ENCODE assay signal across 17 cellular contexts in genomic region chr10:99461230-99461629, GRCh38. TPM values are rescaled to one million over a fixed set of nuclear protein-coding genes. Genes with fewer than 3 reads are reported as not detected.
DNase-seq lines count a peak whose midpoint lies in the region; ATAC-seq and TF ChIP-seq lines count a peak whose summit lies in the region.
"Had no signal": no experiment of that assay in that cellular context is flagged by ENCODE, and none has a peak within 500 bp of the region (broad histone marks: within the 10 kb centered on the region; RNA-seq: fewer than 3 reads in every experiment).

No MANE protein-coding gene starts in this region.

- no peak for TF ChIP-seq EP300 in gastroesophageal sphincter (IDR thresholded peaks at IDR 0.05)

- WGBS in gastroesophageal sphincter (ENCODE audit: low coverage in 1 of 2), 2 donors, result 100% methylated on average over 1 of the region's 2 CpGs

- in situ Hi-C loops in astrocyte of the spinal cord (cut with HindIII; ENCODE audit: low sequenced_read_pairs), result no loop called here

- no peak for ATAC-seq in HG02885 (IDR thresholded peaks at IDR 0.05; ENCODE audit: poor library complexity, unreplicated experiment)
- no peak for ATAC-seq in gastroesophageal sphincter
- ATAC-seq: activated CD4-positive, alpha-beta T cell treated with anti-CD3 and anti-CD28 coated beads for 36 hours had no signal

- H3K36me3 ChIP-seq in kidney epithelial cell (ENCODE audit: control insufficient read depth, insufficient read depth, low read length) (no peaks in the 10 kb centered on the region), gastroesophageal sphincter (no peaks in the 10 kb centered on the region)
- H3K36me3 ChIP-seq: BLaER1, right atrium auricular region had no signal

- H3K27ac ChIP-seq in gastroesophageal sphincter, result no peak overlapping the region
- H3K27ac ChIP-seq: BLaER1, right atrium auricular region, testis had no signal

- H3K4me3 ChIP-seq in astrocyte of the spinal cord (ENCODE audit: low read depth, low read length) (no peak overlapping the region), kidney epithelial cell (ENCODE audit: low read depth, low read length) (no peak overlapping the region), gastroesophageal sphincter (no peak overlapping the region)
- H3K4me3 ChIP-seq: BLaER1, right atrium auricular region, testis had no signal

- H3K9me3 ChIP-seq in gastroesophageal sphincter, result no peaks in the 10 kb centered on the region
- H3K9me3 ChIP-seq: BLaER1, right atrium auricular region, testis had no signal

- TF ChIP-seq CTCF in astrocyte of the spinal cord (IDR thresholded peaks at IDR 0.05; ENCODE audit: low read depth, low read length) (no peak), kidney epithelial cell (IDR thresholded peaks at IDR 0.05; ENCODE audit: insufficient read depth, low read length, poor library complexity, severe bottlenecking) (no peak), gastroesophageal sphincter (IDR thresholded peaks at IDR 0.05) (no peak)

- no peak for TF ChIP-seq POLR2A in gastroesophageal sphincter (IDR thresholded peaks at IDR 0.05)

- H3K27me3 ChIP-seq in kidney epithelial cell (ENCODE audit: control insufficient read depth, insufficient read depth, low read length) (no peaks in the 10 kb centered on the region), gastroesophageal sphincter (peaks cover 65% of the 10 kb centered on the region)
- H3K27me3 ChIP-seq: BLaER1, right atrium auricular region, testis had no signal

- H3K4me1 ChIP-seq in gastroesophageal sphincter, result no peaks in the 10 kb centered on the region
- H3K4me1 ChIP-seq: BLaER1, right atrium auricular region, testis had no signal

- peak; percentile 58 for DNase-seq in EH (ENCODE audit: low read depth)
- peak; percentile 2 for DNase-seq in HS-5 (ENCODE audit: low read depth)
- peak; percentile 7 for DNase-seq in astrocyte of the spinal cord (ENCODE audit: low read depth, low spot score)
- peak; percentile 5 for DNase-seq in kidney epithelial cell (ENCODE audit: low read depth)
- DNase-seq in activated CD8-positive, alpha-beta memory T cell treated with anti-CD3 and anti-CD28 coated beads, Interleukin-2, amount 50 U/mL, for 48 hours, result no peak
- DNase-seq in DMS114 treated with DMSO at 0.1 percent for 48 hours (lab: John Stamatoyannopoulos, UW; ENCODE audit: unreplicated experiment), result no peak
- DNase-seq: activated CD4-positive, alpha-beta T cell treated with anti-CD3 and anti-CD28 coated beads for 36 hours; activated naive CD4-positive, alpha-beta T cell treated with anti-CD3 and anti-CD28 coated beads, Interleukin-2, amount 50 U/mL, for 16 hours; activated T-cell treated with anti-CD3 and anti-CD28 coated beads, Interleukin-2, amount 50 U/mL, for 1 hour; central memory CD4-positive, alpha-beta T cell; immature natural killer cell; NCI-H748 treated with DMSO at 0.1 percent for 48 hours; testis had no signal

RNA-seq across cellular contexts. Expression of gene GOT1, which starts 30.8 kb away (rescaled TPM):
- total RNA-seq in kidney epithelial cell (57.6 and 73.7 TPM in 2 replicates), gastroesophageal sphincter (10 to 100 TPM; 15.8 to 32.2 (median 23.2) TPM)

Comparison
In these comparisons a context has a peak if more than half of its experiments do, and no peak if none do; other contexts are left out.
1. DNase-seq: peak in EH (single experiment), HS-5 (single experiment), astrocyte of the spinal cord (single experiment) and kidney epithelial cell (single experiment); none in activated CD8-positive, alpha-beta memory T cell treated with anti-CD3 and anti-CD28 coated beads, Interleukin-2, amount 50 U/mL, for 48 hours (single experiment) and DMS114 treated with DMSO at 0.1 percent for 48 hours (single experiment).